Comparison of ENCODE assay signal across 17 cellular contexts in genomic region chr10:129780158-129780557, GRCh38.
DNase-seq lines count a peak whose midpoint lies in the region; TF ChIP-seq lines count a peak whose summit lies in the region.
"Had no signal": no experiment of that assay in that cellular context is flagged by ENCODE, and none has a peak within 500 bp of the region (broad histone marks: within the 10 kb centered on the region; RNA-seq: fewer than 3 reads in every experiment).

No MANE protein-coding gene starts in this region.

- TF ChIP-seq EP300 in sigmoid colon (IDR thresholded peaks at IDR 0.05), result no peak

- H3K4me3 Mint-ChIP-seq in activated naive CD4-positive, alpha-beta T cell treated with anti-CD3 and anti-CD28 coated beads, Interleukin-2, amount 10 ng/mL, durations not matched to agents 7 days and 5 days, result no peak overlapping the region
- H3K4me3 Mint-ChIP-seq: B cell; CD4-positive, alpha-beta T cell; H9 had no signal

- CTCF ChIA-PET in activated naive CD4-positive, alpha-beta T cell treated with anti-CD3 and anti-CD28 coated beads, Interleukin-2, amount 10 ng/mL, durations not matched to agents 7 days and 5 days (lab: Charles Lee), result no interaction called here

- TF ChIP-seq CTCF in liver (IDR thresholded peaks at IDR 0.05; ENCODE audit: low read depth, low read length, missing input control) (no peak), sigmoid colon (IDR thresholded peaks at IDR 0.05) (no peak)

- intact Hi-C loops in sigmoid colon (cut with DNase I), result no loop called here

- no peak overlapping the region for H3K9ac ChIP-seq in liver (ENCODE audit: low read depth in 1 of 2, low read length in 2 of 2)

- H3K9me3 ChIP-seq in liver (ENCODE audit: control insufficient read depth in 4 of 4, low read length in 3 of 4), result no peaks in the 10 kb centered on the region
- no peaks in the 10 kb centered on the region for H3K9me3 ChIP-seq in sigmoid colon

- peaks cover 1% of the 10 kb centered on the region for H3K36me3 Mint-ChIP-seq in activated naive CD4-positive, alpha-beta T cell treated with anti-CD3 and anti-CD28 coated beads, Interleukin-2, amount 10 ng/mL, durations not matched to agents 7 days and 5 days

- H3K27me3 Mint-ChIP-seq in activated naive CD4-positive, alpha-beta T cell treated with anti-CD3 and anti-CD28 coated beads, Interleukin-2, amount 10 ng/mL, durations not matched to agents 7 days and 5 days, result no peaks in the 10 kb centered on the region
- H3K27me3 Mint-ChIP-seq: B cell; CD4-positive, alpha-beta T cell had no signal

- no peaks in the 10 kb centered on the region for H3K4me1 Mint-ChIP-seq in activated naive CD4-positive, alpha-beta T cell treated with anti-CD3 and anti-CD28 coated beads, Interleukin-2, amount 10 ng/mL, durations not matched to agents 7 days and 5 days
- H3K4me1 Mint-ChIP-seq: B cell, H9 had no signal

- peak in 1 of 2 donors; percentile 29 for TF ChIP-seq RAD21 in liver (IDR thresholded peaks at IDR 0.05)

- H3K4me3 ChIP-seq in liver (ENCODE audit: low read depth in 1 of 3, low read length in 3 of 3) (no peak overlapping the region), sigmoid colon (no peak overlapping the region)

- H3K27ac ChIP-seq in liver (ENCODE audit: low read depth in 1 of 2, low read length in 2 of 2) (no peak overlapping the region), sigmoid colon (no peak overlapping the region)

- no peak for TF ChIP-seq POLR2A in sigmoid colon (IDR thresholded peaks at IDR 0.05)

- H3K27me3 ChIP-seq in liver (ENCODE audit: control insufficient read depth in 4 of 4, insufficient read depth in 4 of 4, low read length in 3 of 4), result no peaks in the 10 kb centered on the region
- no peaks in the 10 kb centered on the region for H3K27me3 ChIP-seq in sigmoid colon

- no peak overlapping the region for H3K27ac Mint-ChIP-seq in activated naive CD4-positive, alpha-beta T cell treated with anti-CD3 and anti-CD28 coated beads, Interleukin-2, amount 10 ng/mL, durations not matched to agents 7 days and 5 days
- H3K27ac Mint-ChIP-seq: B cell; CD4-positive, alpha-beta T cell; H9 had no signal

- DNase-seq in activated naive CD4-positive, alpha-beta T cell treated with anti-CD3 and anti-CD28 coated beads, Interleukin-2, amount 10 ng/mL, durations not matched to agents 7 days and 5 days, result peak; percentile 9
- DNase-seq in activated naive CD4-positive, alpha-beta T cell treated with anti-CD3 and anti-CD28 coated beads, Interleukin-2, amount 50 U/mL, for 16 hours, result no peak
- DNase-seq in sigmoid colon (peak; percentile 35), G401 (ENCODE audit: low spot score) (no peak), NCI-H2107 (lab: John Stamatoyannopoulos, UW) (no peak), DMS 273 treated with DMSO at 0.1 percent for 48 hours (lab: John Stamatoyannopoulos, UW) (no peak)
- DNase-seq: ACHN; C1 segment of cervical spinal cord; Calu3; CD4-positive, alpha-beta T cell; DMS79 treated with DMSO at 0.1 percent for 48 hours; EL; GDM1; GOT3; H9 had no signal

- in situ Hi-C loops in G401 (cut with HindIII; ENCODE audit: low sequenced_read_pairs), result no loop called here

- H3K4me1 ChIP-seq in liver (ENCODE audit: control insufficient read depth in 4 of 4, insufficient read depth in 4 of 4, low read length in 3 of 4) (no peaks in the 10 kb centered on the region), sigmoid colon (no peaks in the 10 kb centered on the region)

- WGBS in liver, result 64% methylated on average over 6 of the region's 6 CpGs
- WGBS in sigmoid colon, 2 donors, result 80 to 85% methylated on average over 6 of the region's 6 CpGs

- H3K36me3 ChIP-seq in liver (ENCODE audit: control insufficient read depth in 4 of 4, insufficient read depth in 3 of 4, low read depth in 1 of 4, low read length in 3 of 4) (no peaks in the 10 kb centered on the region), sigmoid colon (no peaks in the 10 kb centered on the region)

- peaks cover 31% of the 10 kb centered on the region for H3K9me3 Mint-ChIP-seq in activated naive CD4-positive, alpha-beta T cell treated with anti-CD3 and anti-CD28 coated beads, Interleukin-2, amount 10 ng/mL, durations not matched to agents 7 days and 5 days
- H3K9me3 Mint-ChIP-seq: H9 had no signal

TF ChIP-seq in liver, 16 proteins besides CTCF, POLR2A, EP300 and RAD21:
- TF ChIP-seq ATF3 (IDR thresholded peaks at IDR 0.05) (no peak), HNF4G (IDR thresholded peaks at IDR 0.05) (peak; percentile 37), HNF4A (conservative IDR thresholded peaks at IDR 0.05) (peak; percentile 31 to 71)

Comparison
In these comparisons a context has a peak if more than half of its experiments do, and no peak if none do; other contexts are left out.
1. DNase-seq: peak in activated naive CD4-positive, alpha-beta T cell treated with anti-CD3 and anti-CD28 coated beads, Interleukin-2, amount 10 ng/mL, durations not matched to agents 7 days and 5 days (single experiment) and sigmoid colon (single experiment); none in activated naive CD4-positive, alpha-beta T cell treated with anti-CD3 and anti-CD28 coated beads, Interleukin-2, amount 50 U/mL, for 16 hours (single experiment), G401 (single experiment), NCI-H2107 (single experiment) and DMS 273 treated with DMSO at 0.1 percent for 48 hours (single experiment).